Comparison of ENCODE assay signal across 25 cellular contexts in genomic region chr2:233334915-233335314, GRCh38. TPM values are rescaled to one million over a fixed set of nuclear protein-coding genes. Genes with fewer than 3 reads are reported as not detected.
DNase-seq lines count a peak whose midpoint lies in the region; ATAC-seq, FAIRE-seq and TF ChIP-seq lines count a peak whose summit lies in the region.
"Had no signal": no experiment of that assay in that cellular context is flagged by ENCODE, and none has a peak within 500 bp of the region (broad histone marks: within the 10 kb centered on the region; RNA-seq: fewer than 3 reads in every experiment).

No MANE protein-coding gene starts in this region.

- H3K4me3 ChIP-seq in bronchial epithelial cell (ENCODE audit: low read depth, low read length): no peak overlapping the region
- H3K4me3 ChIP-seq in HAP-1: no peak overlapping the region
- H3K4me3 ChIP-seq: SJSA1 had no signal

- peak; percentile 70 for DNase-seq in cardiac septum (ENCODE audit: low spot score)
- no peak for DNase-seq in left ventricle myocardium superior
- no peak for DNase-seq in bronchial epithelial cell (ENCODE audit: low read depth)
- DNase-seq in naive B cell: no peak
- no peak for DNase-seq in stimulated activated naive B cell treated with anti-CD40 and anti-IgM and Interleukin-4, amounts not matched to agents 10 μg/mL and 1 μg/mL and 100 μg/mL, for 72 hours
- DNase-seq in HAP-1 (ENCODE audit: low spot score in 2 of 2): no peak
- no peak for DNase-seq in endothelial cell (ENCODE audit: low spot score)
- DNase-seq: Caco-2; CD4-positive, alpha-beta memory T cell; DMS79 treated with DMSO at 0.1 percent for 48 hours; H7; HFFc6; Karpas-422; MV-4-11; NCI-H1105 treated with DMSO at 0.1 percent for 48 hours; NCI-H2029 treated with DMSO at 0.1 percent for 48 hours; NCI-H345; NCI-H524 treated with DMSO at 0.1 percent for 48 hours; NCI-H82 had no signal

- TF ChIP-seq CTCF in bronchial epithelial cell (IDR thresholded peaks at IDR 0.05; ENCODE audit: insufficient read depth, low read length, severe bottlenecking) (no peak), endothelial cell (IDR thresholded peaks at IDR 0.05; ENCODE audit: unreplicated experiment) (no peak)

- H3K27ac Mint-ChIP-seq in naive B cell (peak overlapping the region in 5 of 6 donors; percentile 36 to 100 (median 91)), endothelial cell (ENCODE audit: unreplicated experiment) (no peak overlapping the region)
- peak overlapping the region; percentile 25 for H3K27ac Mint-ChIP-seq in stimulated activated naive B cell treated with anti-CD40 and anti-IgM and Interleukin-4, amounts not matched to agents 10 μg/mL and 1 μg/mL and 100 μg/mL, for 72 hours
- H3K27ac Mint-ChIP-seq: HFFc6 had no signal

- intact Hi-C loops in cardiac septum (cut with DNase I): no loop called here
- intact Hi-C loops in left ventricle myocardium superior (cut with micrococcal nuclease): no loop called here

- H3K4me3 Mint-ChIP-seq in naive B cell (peak overlapping the region in 5 of 8 donors; percentile 8 to 72 (median 29)), endothelial cell (ENCODE audit: unreplicated experiment) (no peak overlapping the region)
- no peak overlapping the region for H3K4me3 Mint-ChIP-seq in stimulated activated naive B cell treated with anti-CD40 and anti-IgM and Interleukin-4, amounts not matched to agents 10 μg/mL and 1 μg/mL and 100 μg/mL, for 72 hours
- H3K4me3 Mint-ChIP-seq: HFFc6 had no signal

- H3K36me3 ChIP-seq in bronchial epithelial cell (ENCODE audit: control insufficient read depth, insufficient read depth, low read length) (no peaks in the 10 kb centered on the region), HAP-1 (replicated peaks) (no peaks in the 10 kb centered on the region)
- H3K36me3 ChIP-seq: SJSA1 had no signal

- H3K36me3 Mint-ChIP-seq in naive B cell (no peaks in the 10 kb centered on the region), endothelial cell (ENCODE audit: low read depth, unreplicated experiment) (no peaks in the 10 kb centered on the region)
- peaks cover 2 to 9% of the 10 kb centered on the region in 2 donors for H3K36me3 Mint-ChIP-seq in stimulated activated naive B cell treated with anti-CD40 and anti-IgM and Interleukin-4, amounts not matched to agents 10 μg/mL and 1 μg/mL and 100 μg/mL, for 72 hours
- H3K36me3 Mint-ChIP-seq: CD4-positive, alpha-beta memory T cell had no signal

- peaks cover 64 to 94% (median 87%) of the 10 kb centered on the region in 3 donors for H3K4me1 Mint-ChIP-seq in naive B cell
- H3K4me1 Mint-ChIP-seq in stimulated activated naive B cell treated with anti-CD40 and anti-IgM and Interleukin-4, amounts not matched to agents 10 μg/mL and 1 μg/mL and 100 μg/mL, for 72 hours: peaks cover 43 to 80% of the 10 kb centered on the region in 2 donors
- peaks cover 4% of the 10 kb centered on the region for H3K4me1 Mint-ChIP-seq in endothelial cell (ENCODE audit: unreplicated experiment)

- no peaks in the 10 kb centered on the region for H3K27me3 Mint-ChIP-seq in naive B cell
- no peaks in the 10 kb centered on the region for H3K27me3 Mint-ChIP-seq in stimulated activated naive B cell treated with anti-CD40 and anti-IgM and Interleukin-4, amounts not matched to agents 10 μg/mL and 1 μg/mL and 100 μg/mL, for 72 hours
- peaks cover 6% of the 10 kb centered on the region for H3K27me3 Mint-ChIP-seq in endothelial cell (ENCODE audit: unreplicated experiment)
- H3K27me3 Mint-ChIP-seq: CD4-positive, alpha-beta memory T cell had no signal

- H3K9me3 ChIP-seq in HAP-1: no peaks in the 10 kb centered on the region
- H3K9me3 ChIP-seq: Caco-2, SJSA1 had no signal

- H3K9me3 Mint-ChIP-seq in naive B cell (no peaks in the 10 kb centered on the region), endothelial cell (ENCODE audit: unreplicated experiment) (no peaks in the 10 kb centered on the region)
- peaks cover 0 to 5% of the 10 kb centered on the region in 2 donors for H3K9me3 Mint-ChIP-seq in stimulated activated naive B cell treated with anti-CD40 and anti-IgM and Interleukin-4, amounts not matched to agents 10 μg/mL and 1 μg/mL and 100 μg/mL, for 72 hours
- H3K9me3 Mint-ChIP-seq: CD4-positive, alpha-beta memory T cell; HFFc6 had no signal

- H3K27me3 ChIP-seq in bronchial epithelial cell (ENCODE audit: control insufficient read depth, insufficient read depth, low read length) (peaks cover 4% of the 10 kb centered on the region), HAP-1 (ENCODE audit: low read depth) (no peaks in the 10 kb centered on the region)

- ATAC-seq in left ventricle myocardium superior: no peak
- no peak for ATAC-seq in naive B cell (ENCODE audit: low read depth in 2 of 2)
- no peak for ATAC-seq in stimulated activated naive B cell treated with anti-CD40 and anti-IgM and Interleukin-4, amounts not matched to agents 10 μg/mL and 1 μg/mL and 100 μg/mL, for 72 hours (replicated peaks)
- ATAC-seq in HG02938 (IDR thresholded peaks at IDR 0.05; ENCODE audit: unreplicated experiment): no peak
- ATAC-seq: Right ventricle myocardium inferior had no signal

- no peaks in the 10 kb centered on the region for H3K4me1 ChIP-seq in HAP-1
- H3K4me1 ChIP-seq: Caco-2 had no signal

- in situ Hi-C loops in HAP-1 (cut with MboI; ENCODE audit: low sequenced_read_pairs): no loop called here

- peak; percentile 13 for FAIRE-seq in bronchial epithelial cell (lab: Jason Lieb, UNC)
- FAIRE-seq: A204.1, HTR-8/SVneo had no signal

RNA-seq across cellular contexts. Expression of gene DGKD, which starts 19.4 kb away (rescaled TPM):
- 100 TPM for total RNA-seq in cardiac septum
- 27.1 TPM for total RNA-seq in left ventricle myocardium superior
- 14.5 and 20.7 TPM in 2 replicates for total RNA-seq in bronchial epithelial cell
- 100 to 1,000 TPM in 1 of 6 donors, 10 to 100 TPM in 5; 38.0 to 111 (median 67.7) TPM for polyA plus RNA-seq in naive B cell (ENCODE audit: low read depth in 6 of 6)
- 15.3 TPM for total RNA-seq in endothelial cell (ENCODE audit: unreplicated experiment)

RNA-seq across cellular contexts. Expression of gene SAG, which starts 27.3 kb away (rescaled TPM):
- total RNA-seq in cardiac septum (not detected), left ventricle myocardium superior (not detected), bronchial epithelial cell (not detected in 2 replicates), endothelial cell (ENCODE audit: unreplicated experiment) (not detected)
- polyA plus RNA-seq in naive B cell (ENCODE audit: low read depth in 6 of 6): not detected
- total RNA-seq: Caco-2, H7, HFFc6, M059J, Right ventricle myocardium inferior, SJSA1 had no signal
- polyA plus RNA-seq: CD4-positive, alpha-beta memory T cell had no signal

Comparison
In these comparisons a context has a peak if more than half of its experiments do, and no peak if none do; other contexts are left out.
1. H3K4me3 Mint-ChIP-seq: peak in naive B cell (5 of 8); none in stimulated activated naive B cell treated with anti-CD40 and anti-IgM and Interleukin-4, amounts not matched to agents 10 μg/mL and 1 μg/mL and 100 μg/mL, for 72 hours (0 of 2) and endothelial cell (single experiment).